21 cellular contexts compared by ENCODE assay signal in the genomic region with DNA sequence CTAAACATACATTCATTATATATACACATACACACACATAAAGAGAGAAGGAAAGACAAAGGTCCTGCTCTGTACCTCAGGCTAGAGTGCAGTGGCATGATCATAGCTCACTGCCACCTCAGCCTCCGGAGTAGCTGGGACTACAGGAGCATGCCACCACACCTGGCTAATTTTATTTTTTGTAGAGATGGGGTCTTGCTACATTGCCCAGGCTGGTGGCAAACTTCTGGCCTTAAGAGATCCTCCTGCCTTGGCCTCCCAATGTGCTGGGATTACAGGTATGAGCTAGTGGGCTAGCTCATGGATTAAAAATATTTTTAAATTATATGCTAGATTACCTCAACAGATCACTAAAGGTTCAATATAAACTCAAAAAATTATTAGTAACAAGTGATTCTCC. TPM values are rescaled to one million over a fixed set of nuclear protein-coding genes. Genes with fewer than 3 reads are reported as not detected.
A peak's percentile ranks its signal among the peaks of the same experiment; 100 is the strongest.
DNase-seq lines count a peak whose midpoint lies in the region; ATAC-seq and TF ChIP-seq lines count a peak whose summit lies in the region.
"Had no signal": no experiment of that assay in that cellular context is flagged by ENCODE, and none has a peak within 500 bp of the region (broad histone marks: within the 10 kb centered on the region; RNA-seq: fewer than 3 reads in every experiment).

No MANE protein-coding gene starts in this region.

- no peaks in the 10 kb centered on the region for H3K36me3 ChIP-seq in heart right ventricle
- no peaks in the 10 kb centered on the region for H3K36me3 ChIP-seq in psoas muscle (ENCODE audit: insufficient read depth in 1 of 2, low read depth in 1 of 2)
- H3K36me3 ChIP-seq: Peyer's patch, SJSA1 had no signal

- H3K36me3 Mint-ChIP-seq in WTC11 = no peaks in the 10 kb centered on the region
- H3K36me3 Mint-ChIP-seq: CD8-positive, alpha-beta memory T cell had no signal

- H3K4me3 ChIP-seq in heart right ventricle (no peak overlapping the region), HL-60 (replicated peaks; ENCODE audit: insufficient read depth, low read length) (no peak overlapping the region), psoas muscle (no peak overlapping the region)
- H3K4me3 ChIP-seq: Peyer's patch, SJSA1 had no signal

- DNase-seq in heart right ventricle (no peak), Right ventricle myocardium inferior (ENCODE audit: missing footprints) (no peak), HL-60 (ENCODE audit: low read depth in 1 of 2, low spot score in 1 of 2) (no peak), WTC11 (ENCODE audit: low spot score) (no peak), psoas muscle (no peak), SKM-1 (lab: John Stamatoyannopoulos, UW; ENCODE audit: unreplicated experiment) (no peak)
- no peak for DNase-seq in stimulated activated naive CD4-positive, alpha-beta T cell (lab: John Stamatoyannopoulos, UW)
- DNase-seq: AML-193; C1 segment of cervical spinal cord; Calu3; CD8-positive, alpha-beta memory T cell; DMS53; GF-D8; NCI-H1092 treated with DMSO at 0.1 percent for 48 hours; NCI-H1436 treated with DMSO at 0.1 percent for 48 hours; NCI-H1930; NCI-H2227 treated with DMSO at 0.1 percent for 48 hours; NCI-H510A; Peyer's patch had no signal

- CTCF ChIA-PET in WTC11 (lab: Charles Lee) = interaction anchor here (0.6 to 1.4 kb wide), 2 partner anchors 166 to 198 kb away, joined by 3 to 6 read pairs; no protein-coding TSS in a partner anchor

- no peaks in the 10 kb centered on the region for H3K27me3 Mint-ChIP-seq in WTC11 (ENCODE audit: low read depth)
- H3K27me3 Mint-ChIP-seq: CD8-positive, alpha-beta memory T cell had no signal

- H3K27me3 ChIP-seq in heart right ventricle (no peaks in the 10 kb centered on the region), HL-60 (ENCODE audit: insufficient read depth, poor library complexity, severe bottlenecking) (no peaks in the 10 kb centered on the region), psoas muscle (ENCODE audit: insufficient read depth in 3 of 3, low read length in 2 of 3) (no peaks in the 10 kb centered on the region)
- H3K27me3 ChIP-seq: Peyer's patch, SJSA1 had no signal

- TF ChIP-seq CTCF in heart right ventricle (IDR thresholded peaks at IDR 0.05) (no peak), HL-60 (IDR thresholded peaks at IDR 0.05; ENCODE audit: insufficient read depth, low read length) (no peak), WTC11 (IDR thresholded peaks at IDR 0.05) (no peak), psoas muscle (IDR thresholded peaks at IDR 0.05) (no peak)

- H3K9me3 ChIP-seq in heart right ventricle (no peaks in the 10 kb centered on the region), psoas muscle (no peaks in the 10 kb centered on the region)
- H3K9me3 ChIP-seq: Peyer's patch, SJSA1 had no signal

- WGBS in heart right ventricle, 2 donors = 88 to 94% methylated on average over 1 of the region's 1 CpG
- WGBS in psoas muscle, 3 donors = 79 to 100% (median 85%) methylated on average over 1 of the region's 1 CpG

- ATAC-seq in heart right ventricle (no peak), Right ventricle myocardium inferior (no peak), WTC11 (no peak), psoas muscle (no peak), GM19397 (IDR thresholded peaks at IDR 0.05; ENCODE audit: unreplicated experiment) (no peak)

- no peaks in the 10 kb centered on the region for H3K9me3 Mint-ChIP-seq in WTC11
- H3K9me3 Mint-ChIP-seq: CD8-positive, alpha-beta memory T cell had no signal

- H3K4me1 ChIP-seq in heart right ventricle (peaks cover 4 to 84% (median 52%) of the 10 kb centered on the region in 9 donors), psoas muscle (peaks cover 53% of the 10 kb centered on the region)

- H3K27ac Mint-ChIP-seq in WTC11 = no peak overlapping the region

- H3K4me3 Mint-ChIP-seq in WTC11 = no peak overlapping the region
- H3K4me3 Mint-ChIP-seq: CD8-positive, alpha-beta memory T cell had no signal

- H3K27ac ChIP-seq in heart right ventricle (peak overlapping the region in 7 of 10 donors; percentile 63 to 79 (median 72)), HL-60 (replicated peaks) (peak overlapping the region; percentile 52), psoas muscle (peak overlapping the region; percentile 89)
- H3K27ac ChIP-seq: Peyer's patch, SJSA1 had no signal

- POLR2A ChIA-PET in WTC11 (lab: Charles Lee) = no interaction called here

- peaks cover 31% of the 10 kb centered on the region for H3K4me1 Mint-ChIP-seq in WTC11

- intact Hi-C loops in heart right ventricle (cut with DNase I) (no loop called here), Right ventricle myocardium inferior (cut with DNase I) (no loop called here), psoas muscle (cut with DNase I) (loop anchor here in 1 of 2 donors (5.0 kb wide), 1 partner anchor 70 kb away; no protein-coding TSS in a partner anchor)

TF ChIP-seq in WTC11, 78 proteins besides CTCF, POLR2A, EP300 and RAD21:
- TF ChIP-seq, protein P1, sequence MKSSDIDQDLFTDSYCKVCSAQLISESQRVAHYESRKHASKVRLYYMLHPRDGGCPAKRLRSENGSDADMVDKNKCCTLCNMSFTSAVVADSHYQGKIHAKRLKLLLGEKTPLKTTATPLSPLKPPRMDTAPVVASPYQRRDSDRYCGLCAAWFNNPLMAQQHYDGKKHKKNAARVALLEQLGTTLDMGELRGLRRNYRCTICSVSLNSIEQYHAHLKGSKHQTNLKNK (CRISPR knock-in tag; IDR thresholded peaks at IDR 0.05) = no peak
- peak; percentile 83; the same call in 1 of the 2 replicates for TF ChIP-seq ZNF121 (CRISPR knock-in tag; IDR thresholded peaks at IDR 0.05)
- TF ChIP-seq TEAD1 (CRISPR knock-in tag; IDR thresholded peaks at IDR 0.05) = no peak
- no peak for TF ChIP-seq IRF2 (CRISPR knock-in tag; IDR thresholded peaks at IDR 0.05; ENCODE audit: borderline replicate concordance, low read depth)
- TF ChIP-seq, protein P2, sequence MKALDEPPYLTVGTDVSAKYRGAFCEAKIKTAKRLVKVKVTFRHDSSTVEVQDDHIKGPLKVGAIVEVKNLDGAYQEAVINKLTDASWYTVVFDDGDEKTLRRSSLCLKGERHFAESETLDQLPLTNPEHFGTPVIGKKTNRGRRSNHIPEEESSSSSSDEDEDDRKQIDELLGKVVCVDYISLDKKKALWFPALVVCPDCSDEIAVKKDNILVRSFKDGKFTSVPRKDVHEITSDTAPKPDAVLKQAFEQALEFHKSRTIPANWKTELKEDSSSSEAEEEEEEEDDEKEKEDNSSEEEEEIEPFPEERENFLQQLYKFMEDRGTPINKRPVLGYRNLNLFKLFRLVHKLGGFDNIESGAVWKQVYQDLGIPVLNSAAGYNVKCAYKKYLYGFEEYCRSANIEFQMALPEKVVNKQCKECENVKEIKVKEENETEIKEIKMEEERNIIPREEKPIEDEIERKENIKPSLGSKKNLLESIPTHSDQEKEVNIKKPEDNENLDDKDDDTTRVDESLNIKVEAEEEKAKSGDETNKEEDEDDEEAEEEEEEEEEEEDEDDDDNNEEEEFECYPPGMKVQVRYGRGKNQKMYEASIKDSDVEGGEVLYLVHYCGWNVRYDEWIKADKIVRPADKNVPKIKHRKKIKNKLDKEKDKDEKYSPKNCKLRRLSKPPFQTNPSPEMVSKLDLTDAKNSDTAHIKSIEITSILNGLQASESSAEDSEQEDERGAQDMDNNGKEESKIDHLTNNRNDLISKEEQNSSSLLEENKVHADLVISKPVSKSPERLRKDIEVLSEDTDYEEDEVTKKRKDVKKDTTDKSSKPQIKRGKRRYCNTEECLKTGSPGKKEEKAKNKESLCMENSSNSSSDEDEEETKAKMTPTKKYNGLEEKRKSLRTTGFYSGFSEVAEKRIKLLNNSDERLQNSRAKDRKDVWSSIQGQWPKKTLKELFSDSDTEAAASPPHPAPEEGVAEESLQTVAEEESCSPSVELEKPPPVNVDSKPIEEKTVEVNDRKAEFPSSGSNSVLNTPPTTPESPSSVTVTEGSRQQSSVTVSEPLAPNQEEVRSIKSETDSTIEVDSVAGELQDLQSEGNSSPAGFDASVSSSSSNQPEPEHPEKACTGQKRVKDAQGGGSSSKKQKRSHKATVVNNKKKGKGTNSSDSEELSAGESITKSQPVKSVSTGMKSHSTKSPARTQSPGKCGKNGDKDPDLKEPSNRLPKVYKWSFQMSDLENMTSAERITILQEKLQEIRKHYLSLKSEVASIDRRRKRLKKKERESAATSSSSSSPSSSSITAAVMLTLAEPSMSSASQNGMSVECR (CRISPR knock-in tag; IDR thresholded peaks at IDR 0.05; ENCODE audit: borderline replicate concordance) = no peak
- no peak for TF ChIP-seq NR1H2 (CRISPR knock-in tag; IDR thresholded peaks at IDR 0.05)
- no peak for TF ChIP-seq NFE2L1 (CRISPR knock-in tag; IDR thresholded peaks at IDR 0.05)

RNA-seq across cellular contexts. Expression of a gene that starts 30.3 kb away (rescaled TPM):
- total RNA-seq in heart right ventricle (10 to 100 TPM; 41.9 to 67.1 (median 59.0) TPM), Right ventricle myocardium inferior (47.6 TPM), WTC11 (2021) (24.6 to 30.0 TPM (median 24.8 TPM) in 3 replicates), psoas muscle (10 to 100 TPM; 33.3 to 70.5 (median 50.6) TPM)
- polyA plus RNA-seq in heart right ventricle (10 to 100 TPM in 1 of 2 donors, 1 to 10 TPM in 1; 9.3 to 20.9 TPM), psoas muscle (10 to 100 TPM; 10.6 to 19.9 (median 17.9) TPM)
